ENCODE assay signal across 19 cellular contexts in the genomic region with DNA sequence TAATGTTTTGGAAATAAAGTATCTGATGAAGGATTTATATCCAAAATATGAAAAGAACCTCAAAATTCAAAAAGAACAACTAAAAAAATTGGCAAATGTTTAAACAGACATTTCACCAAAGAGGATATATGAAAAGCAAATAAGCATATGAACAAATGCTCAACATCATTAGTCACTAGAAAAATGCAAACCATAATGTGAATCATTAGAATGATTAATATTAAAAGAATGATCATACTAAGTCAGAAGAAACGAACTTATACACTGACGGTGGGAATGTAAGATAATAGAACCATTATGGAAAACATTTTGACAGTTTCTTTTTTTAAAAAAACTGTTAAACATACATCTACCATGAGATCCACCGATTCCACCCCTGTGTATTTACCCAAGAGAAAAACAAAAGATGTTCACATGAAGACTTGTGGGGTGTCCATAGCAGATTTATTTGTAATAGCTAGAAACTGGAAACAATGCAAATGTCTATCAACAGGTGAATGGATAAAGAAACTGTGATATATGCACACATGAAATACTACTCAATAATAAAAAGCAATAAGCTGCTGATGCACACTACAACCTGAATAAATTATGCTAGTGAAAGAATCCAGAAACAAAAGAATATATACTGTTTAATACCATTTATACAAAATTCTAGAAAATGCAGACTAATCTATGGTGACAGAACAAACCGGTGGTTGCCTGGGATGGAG. TPM values are rescaled to one million over a fixed set of nuclear protein-coding genes. Genes with fewer than 3 reads are reported as not detected.
DNase-seq lines count a peak whose midpoint lies in the region; ATAC-seq, FAIRE-seq and TF ChIP-seq lines count a peak whose summit lies in the region.
"Had no signal": no experiment of that assay in that cellular context is flagged by ENCODE, and none has a peak within 500 bp of the region (broad histone marks: within the 10 kb centered on the region; RNA-seq: fewer than 3 reads in every experiment).

No MANE protein-coding gene starts in this region.

- intact Hi-C loops in PC-3 (cut with micrococcal nuclease) = loop anchor here (1.0 kb wide), 3 partner anchors 37 to 271 kb away; no protein-coding TSS in a partner anchor
- intact Hi-C loops in CD4-positive, alpha-beta T cell (cut with DNase I, micrococcal nuclease) = no loop called here

- peak overlapping the region; percentile 16 for H2AFZ ChIP-seq in PC-3 (ENCODE audit: low read length)
- no peak overlapping the region for H2AFZ ChIP-seq in keratinocyte (ENCODE audit: control insufficient read depth, low read length)

- H3K27me3 ChIP-seq in PC-3 (ENCODE audit: low read length) = no peaks in the 10 kb centered on the region
- no peaks in the 10 kb centered on the region for H3K27me3 ChIP-seq in keratinocyte (ENCODE audit: control insufficient read depth, extremely low read depth, insufficient read depth, low read length)
- H3K27me3 ChIP-seq in CD4-positive, alpha-beta T cell (ENCODE audit: control insufficient read depth, insufficient read depth, low read length) = no peaks in the 10 kb centered on the region
- H3K27me3 ChIP-seq: neutrophil, right lobe of liver, testis had no signal

- H3K9me3 ChIP-seq in PC-3 (ENCODE audit: low read length) = no peaks in the 10 kb centered on the region
- no peaks in the 10 kb centered on the region for H3K9me3 ChIP-seq in keratinocyte (ENCODE audit: control insufficient read depth, low read depth, low read length)
- no peaks in the 10 kb centered on the region for H3K9me3 ChIP-seq in CD4-positive, alpha-beta T cell (ENCODE audit: control insufficient read depth, low read length)
- H3K9me3 ChIP-seq: neutrophil, right lobe of liver, testis had no signal

- no peak overlapping the region for H3K27ac Mint-ChIP-seq in CD4-positive, alpha-beta T cell
- H3K27ac Mint-ChIP-seq: activated naive CD8-positive, alpha-beta T cell treated with anti-CD3 and anti-CD28 coated beads, Interleukin-2, amount 50 U/mL, for 24 hours had no signal

- no peak for TF ChIP-seq CTCF in PC-3 (conservative IDR thresholded peaks at IDR 0.05; ENCODE audit: low read depth, low read length)
- TF ChIP-seq CTCF in choroid plexus epithelial cell (conservative IDR thresholded peaks at IDR 0.05; ENCODE audit: low read depth, low read length) = no peak
- no peak for TF ChIP-seq CTCF in keratinocyte (optimal IDR thresholded peaks at IDR 0.05 in 1 of 3, IDR thresholded peaks at IDR 0.05 in 1 of 3, conservative IDR thresholded peaks at IDR 0.05 in 1 of 3; ENCODE audit: extremely low read depth in 1 of 3, insufficient read depth in 2 of 3, low read length in 3 of 3)
- TF ChIP-seq CTCF in CD4-positive, alpha-beta T cell (IDR thresholded peaks at IDR 0.05) = no peak

- DNase-seq in EH (ENCODE audit: low read depth) (peak; percentile 82), PC-3 (peak; percentile 99), choroid plexus epithelial cell (ENCODE audit: low read depth) (peak; percentile 52), keratinocyte (ENCODE audit: low read depth, low spot score) (no peak), COLO668 (lab: John Stamatoyannopoulos, UW; ENCODE audit: unreplicated experiment) (no peak)
- DNase-seq in stimulated activated naive CD8-positive, alpha-beta T cell treated with anti-CD3 and anti-CD28 coated beads, Interleukin-15, Interleukin-2, amounts not matched to agents 100 U/mL and 50 U/mL, for 24 hours = no peak
- DNase-seq in CD4-positive, alpha-beta T cell = no peak
- DNase-seq: activated CD4-positive, alpha-beta T cell treated with anti-CD3 and anti-CD28 coated beads, Interleukin-2, amount 50 U/mL, for 4 hours; activated naive CD8-positive, alpha-beta T cell treated with anti-CD3 and anti-CD28 coated beads, Interleukin-2, amount 50 U/mL, for 24 hours; erythroblast; NCI-H69; right lobe of liver; testis had no signal

- no peaks in the 10 kb centered on the region for H3K9me2 ChIP-seq in PC-3 (replicated peaks; ENCODE audit: low read length)

- peak overlapping the region; percentile 49 for H3K4me3 ChIP-seq in PC-3 (ENCODE audit: low read length)
- no peak overlapping the region for H3K4me3 ChIP-seq in choroid plexus epithelial cell (ENCODE audit: low read depth, low read length)
- peak overlapping the region in 1 of 3 experiments; percentile 44 for H3K4me3 ChIP-seq in keratinocyte (ENCODE audit: control insufficient read depth in 2 of 3, extremely low read depth in 1 of 3, insufficient read depth in 2 of 3, low read depth in 1 of 3, low read length in 3 of 3)
- H3K4me3 ChIP-seq: right lobe of liver, testis had no signal

- peaks cover 12% of the 10 kb centered on the region for H3F3A ChIP-seq in PC-3 (ENCODE audit: low read length, unreplicated experiment)

- CTCF ChIA-PET in PC-3 (lab: Charles Lee) = interaction anchor here (0.6 kb wide), 1 partner anchor 1164 kb away, joined by 4 read pairs; no protein-coding TSS in a partner anchor
- CTCF ChIA-PET in CD4-positive, alpha-beta T cell (lab: Charles Lee) = no interaction called here

- H3K79me2 ChIP-seq in PC-3 (ENCODE audit: low read length) (no peaks in the 10 kb centered on the region), keratinocyte (ENCODE audit: control insufficient read depth, insufficient read depth, low read length) (no peaks in the 10 kb centered on the region)

- H3K9me1 ChIP-seq in keratinocyte (ENCODE audit: control insufficient read depth, extremely low read depth, insufficient read depth, low read length) = no peaks in the 10 kb centered on the region

- TSS peak; percentile 63 for BruUV-seq in PC-3 (replicated peaks; lab: Mats Ljungman, UMichigan)

- H3K9ac ChIP-seq in PC-3 (ENCODE audit: low read length) (peak overlapping the region; percentile 50), keratinocyte (ENCODE audit: control insufficient read depth, extremely low read depth, insufficient read depth, low read length) (no peak overlapping the region)

- dilution Hi-C loops in keratinocyte (cut with MboI; ENCODE audit: extremely low pct_ligation_motif_present, low sequenced_read_pairs) = no loop called here

- no peaks in the 10 kb centered on the region for H3K36me3 Mint-ChIP-seq in CD4-positive, alpha-beta T cell (ENCODE audit: low read depth)

- peaks cover 39% of the 10 kb centered on the region for H3K4me1 ChIP-seq in PC-3 (ENCODE audit: insufficient read depth, low read length)
- peaks cover 16% of the 10 kb centered on the region for H3K4me1 ChIP-seq in keratinocyte (ENCODE audit: control insufficient read depth, extremely low read depth, insufficient read depth, low read length)
- H3K4me1 ChIP-seq: right lobe of liver, testis had no signal

- H3K27ac ChIP-seq in PC-3 (ENCODE audit: low read length) (peak overlapping the region; percentile 82), keratinocyte (ENCODE audit: control insufficient read depth, insufficient read depth, low read length) (peak overlapping the region; percentile 34)
- no peak overlapping the region for H3K27ac ChIP-seq in CD4-positive, alpha-beta T cell (ENCODE audit: low read depth, low read length)
- H3K27ac ChIP-seq: neutrophil, right lobe of liver, testis had no signal

- POLR2A ChIA-PET in PC-3 (lab: Charles Lee; ENCODE audit: unreplicated experiment) = interaction anchor here (0.6 kb wide), 1 partner anchor 35 kb away, joined by 3 read pairs; a partner anchor contains a TSS
- POLR2A ChIA-PET in CD4-positive, alpha-beta T cell (lab: Charles Lee) = no interaction called here

- no peaks in the 10 kb centered on the region for H4K20me1 ChIP-seq in PC-3 (ENCODE audit: low read length)
- no peaks in the 10 kb centered on the region for H4K20me1 ChIP-seq in keratinocyte (ENCODE audit: control insufficient read depth, extremely low read depth, insufficient read depth, low read length)

- H3K9me3 Mint-ChIP-seq in CD4-positive, alpha-beta T cell = no peaks in the 10 kb centered on the region
- H3K9me3 Mint-ChIP-seq: activated naive CD8-positive, alpha-beta T cell treated with anti-CD3 and anti-CD28 coated beads, Interleukin-2, amount 50 U/mL, for 24 hours had no signal

- H3K4me3 Mint-ChIP-seq in CD4-positive, alpha-beta T cell = no peak overlapping the region
- H3K4me3 Mint-ChIP-seq: activated naive CD8-positive, alpha-beta T cell treated with anti-CD3 and anti-CD28 coated beads, Interleukin-2, amount 50 U/mL, for 24 hours had no signal

- H3K36me3 ChIP-seq in PC-3 (ENCODE audit: low read depth, low read length) (no peaks in the 10 kb centered on the region), keratinocyte (ENCODE audit: control insufficient read depth in 2 of 2, extremely low read depth in 1 of 2, insufficient read depth in 2 of 2, low read length in 2 of 2) (no peaks in the 10 kb centered on the region)
- H3K36me3 ChIP-seq: neutrophil, right lobe of liver had no signal

- no peaks in the 10 kb centered on the region for H3K4me1 Mint-ChIP-seq in CD4-positive, alpha-beta T cell (ENCODE audit: low read depth)
- H3K4me1 Mint-ChIP-seq: activated naive CD8-positive, alpha-beta T cell treated with anti-CD3 and anti-CD28 coated beads, Interleukin-2, amount 50 U/mL, for 24 hours had no signal

- FAIRE-seq in keratinocyte (lab: Jason Lieb, UNC) = peak; percentile 46
- FAIRE-seq: colon, GM12892 had no signal

- H3K27me3 Mint-ChIP-seq in CD4-positive, alpha-beta T cell = no peaks in the 10 kb centered on the region
- H3K27me3 Mint-ChIP-seq: activated naive CD8-positive, alpha-beta T cell treated with anti-CD3 and anti-CD28 coated beads, Interleukin-2, amount 50 U/mL, for 24 hours had no signal

- H3K4me2 ChIP-seq in PC-3 (ENCODE audit: low read length) (peak overlapping the region; percentile 77), keratinocyte (ENCODE audit: control insufficient read depth, extremely low read depth, insufficient read depth, low read depth, low read length) (peak overlapping the region; percentile 73)

- ATAC-seq in PC-3 (peak; percentile 90), GM18907 (IDR thresholded peaks at IDR 0.05; ENCODE audit: unreplicated experiment) (no peak)
- ATAC-seq in stimulated activated naive CD8-positive, alpha-beta T cell treated with anti-CD3 and anti-CD28 coated beads, Interleukin-15, Interleukin-2, amounts not matched to agents 100 U/mL and 50 U/mL, for 24 hours = no peak
- no peak for ATAC-seq in CD4-positive, alpha-beta T cell (ENCODE audit: poor library complexity)
- ATAC-seq: activated naive CD8-positive, alpha-beta T cell treated with anti-CD3 and anti-CD28 coated beads, Interleukin-2, amount 50 U/mL, for 24 hours; left lobe of liver; Panc1; right lobe of liver had no signal

RNA-seq across cellular contexts. Expression of a gene that starts 35.7 kb away (rescaled TPM):
- 6.3 and 7.4 TPM in 2 replicates for total RNA-seq in PC-3 (2014; rRNA removed)
- 0.06 to 0.30 TPM (median 0.24 TPM) in 3 replicates for polyA plus RNA-seq in keratinocyte
- 0.04 TPM for polyA plus RNA-seq in keratinocyte (2011; ENCODE audit: low read depth)
- 0.06 and 0.16 TPM in 2 replicates for polyA plus RNA-seq in keratinocyte (2011; cell fraction: cytosol; rRNA removed)
- polyA plus RNA-seq in keratinocyte (2011; cell fraction: nucleus; rRNA removed) = 0.20 and 0.33 TPM in 2 replicates
- polyA plus RNA-seq in keratinocyte (2012; ENCODE audit: low replicate concordance) = 0.06 and 0.16 TPM in 2 replicates
- polyA minus RNA-seq in keratinocyte = 0.03 to 0.23 TPM (median 0.07 TPM) in 3 replicates
- polyA minus RNA-seq in keratinocyte (2011; cell fraction: cytosol; rRNA and poly(A)+ RNA removed) = not detected
- polyA minus RNA-seq in keratinocyte (2011; cell fraction: nucleus; rRNA and poly(A)+ RNA removed) = 1.2 and 3.0 TPM in 2 replicates
- under 1 TPM in 1 of 2 experiments, not detected in 1; 0.31 TPM for total RNA-seq in CD4-positive, alpha-beta T cell

Comparison
In these comparisons a context has a peak if more than half of its experiments do, and no peak if none do; other contexts are left out.
1. DNase-seq: peak in EH (single experiment), PC-3 (single experiment) and choroid plexus epithelial cell (single experiment); none in keratinocyte (single experiment), COLO668 (single experiment), stimulated activated naive CD8-positive, alpha-beta T cell treated with anti-CD3 and anti-CD28 coated beads, Interleukin-15, Interleukin-2, amounts not matched to agents 100 U/mL and 50 U/mL, for 24 hours (single experiment) and CD4-positive, alpha-beta T cell (0 of 10).